In genomic region chr1:220271706-220272046, GRCh38 we compare ENCODE assay signal across 8 cellular contexts. TPM values are rescaled to one million over a fixed set of nuclear protein-coding genes. Genes with fewer than 3 reads are reported as not detected.
DNase-seq lines count a peak whose midpoint lies in the region; ATAC-seq and TF ChIP-seq lines count a peak whose summit lies in the region.

No MANE protein-coding gene starts in this region.

- TF ChIP-seq CTCF in brain microvascular endothelial cell (IDR thresholded peaks at IDR 0.05; ENCODE audit: low read depth, low read length, missing control alignments) (no peak), transverse colon (IDR thresholded peaks at IDR 0.05) (no peak)

- H3K36me3 ChIP-seq in HUES64 (ENCODE audit: insufficient read depth, low read length): peaks cover 26% of the 10 kb centered on the region
- no peaks in the 10 kb centered on the region for H3K36me3 ChIP-seq in brain microvascular endothelial cell (replicated peaks)
- H3K36me3 ChIP-seq in transverse colon: peaks cover 0 to 4% (median 0%) of the 10 kb centered on the region in 4 donors

- peaks cover 24% of the 10 kb centered on the region for H3K36me3 Mint-ChIP-seq in activated CD4-positive, alpha-beta T cell treated with anti-CD3 and anti-CD28 coated beads for 36 hours (ENCODE audit: low read depth)
- peaks cover 22% of the 10 kb centered on the region for H3K36me3 Mint-ChIP-seq in stimulated activated memory B cell treated with anti-CD40 and anti-IgM and Interleukin-4, amounts not matched to agents 10 μg/mL and 1 μg/mL and 100 μg/mL, for 72 hours

- WGBS in HUES64: under 1% methylated on average over 12 of the region's 12 CpGs
- 1 to 3% methylated on average over 10 to 12 of the region's 12 CpGs for WGBS in transverse colon (ENCODE audit: low coverage in 1 of 2), 2 donors

- ATAC-seq in activated CD4-positive, alpha-beta T cell treated with anti-CD3 and anti-CD28 coated beads for 36 hours: no peak
- ATAC-seq in stimulated activated memory B cell treated with anti-CD40 and anti-IgM and Interleukin-4, amounts not matched to agents 10 μg/mL and 1 μg/mL and 100 μg/mL, for 72 hours: no peak

- TF ChIP-seq POLR2A in transverse colon (IDR thresholded peaks at IDR 0.05): no peak

- H3K9me3 ChIP-seq in HUES64 (ENCODE audit: insufficient read depth, low read depth, low read length): no peaks in the 10 kb centered on the region
- H3K9me3 ChIP-seq in transverse colon: no peaks in the 10 kb centered on the region

- no peak overlapping the region for H3K27ac Mint-ChIP-seq in activated CD4-positive, alpha-beta T cell treated with anti-CD3 and anti-CD28 coated beads for 36 hours
- no peak overlapping the region for H3K27ac Mint-ChIP-seq in stimulated activated memory B cell treated with anti-CD40 and anti-IgM and Interleukin-4, amounts not matched to agents 10 μg/mL and 1 μg/mL and 100 μg/mL, for 72 hours

- in situ Hi-C loops in brain microvascular endothelial cell (cut with HindIII; ENCODE audit: low pct_ligation_motif_present, low sequenced_read_pairs) (no loop called here), transverse colon (cut with MboI; ENCODE audit: low pct_ligation_motif_present in 1 of 4, low pct_unique_long_range_greater_than_20kb in 1 of 4, low sequenced_read_pairs in 3 of 4) (no loop called here)

- DNase-seq in activated CD4-positive, alpha-beta T cell treated with anti-CD3 and anti-CD28 coated beads for 36 hours: peak; percentile 27
- DNase-seq in activated CD4-positive, alpha-beta T cell treated with anti-CD3 and anti-CD28 coated beads for 1 hour: no peak
- DNase-seq in brain microvascular endothelial cell (peak; percentile 9), transverse colon (peak; percentile 14), HK-2 (ENCODE audit: unreplicated experiment) (no peak)

- no peaks in the 10 kb centered on the region for H3K9me3 Mint-ChIP-seq in activated CD4-positive, alpha-beta T cell treated with anti-CD3 and anti-CD28 coated beads for 36 hours (ENCODE audit: low read depth)
- H3K9me3 Mint-ChIP-seq in stimulated activated memory B cell treated with anti-CD40 and anti-IgM and Interleukin-4, amounts not matched to agents 10 μg/mL and 1 μg/mL and 100 μg/mL, for 72 hours: no peaks in the 10 kb centered on the region

- H3K4me3 ChIP-seq in HUES64 (ENCODE audit: low read length): peak overlapping the region; percentile 77
- H3K4me3 ChIP-seq in brain microvascular endothelial cell (ENCODE audit: low read depth, low read length): peak overlapping the region; percentile 97
- peak overlapping the region; percentile 55 to 93 (median 66) for H3K4me3 ChIP-seq in transverse colon

- H3K27ac ChIP-seq in HUES64 (ENCODE audit: low read depth, low read length) (peak overlapping the region; percentile 74), brain microvascular endothelial cell (peak overlapping the region; percentile 91), layer of hippocampus (ENCODE audit: low read depth, low read length) (peak overlapping the region; percentile 74), transverse colon (peak overlapping the region; percentile 87 to 92 (median 89))

- peak overlapping the region; percentile 83 for H3K9ac ChIP-seq in HUES64 (ENCODE audit: low read depth, low read length)

- H3K27me3 Mint-ChIP-seq in activated CD4-positive, alpha-beta T cell treated with anti-CD3 and anti-CD28 coated beads for 36 hours: peaks cover 4% of the 10 kb centered on the region
- H3K27me3 Mint-ChIP-seq in stimulated activated memory B cell treated with anti-CD40 and anti-IgM and Interleukin-4, amounts not matched to agents 10 μg/mL and 1 μg/mL and 100 μg/mL, for 72 hours: no peaks in the 10 kb centered on the region

- H3K27me3 ChIP-seq in HUES64 (ENCODE audit: insufficient read depth, low read length) (no peaks in the 10 kb centered on the region), brain microvascular endothelial cell (replicated peaks) (no peaks in the 10 kb centered on the region), layer of hippocampus (ENCODE audit: control insufficient read depth, insufficient read depth, low read length) (no peaks in the 10 kb centered on the region), transverse colon (no peaks in the 10 kb centered on the region)

- no peak overlapping the region for H3K4me3 Mint-ChIP-seq in activated CD4-positive, alpha-beta T cell treated with anti-CD3 and anti-CD28 coated beads for 36 hours
- H3K4me3 Mint-ChIP-seq in stimulated activated memory B cell treated with anti-CD40 and anti-IgM and Interleukin-4, amounts not matched to agents 10 μg/mL and 1 μg/mL and 100 μg/mL, for 72 hours: no peak overlapping the region

- intact Hi-C loops in activated CD4-positive, alpha-beta T cell treated with anti-CD3 and anti-CD28 coated beads for 36 hours (cut with DNase I, micrococcal nuclease): loop anchor here (1.0 to 10.0 kb wide), 8 partner anchors 49 to 1986 kb away; partner anchors contain the start of genes IARS2 (in 2 of the 2), BPNT1 (in 1 of the 2), EPRS1 (in 1 of the 2) and RRP15 (in 1 of the 2)
- intact Hi-C loops in transverse colon (cut with DNase I; ENCODE audit: low total_unique reads): no loop called here

- no peak for TF ChIP-seq EP300 in transverse colon (IDR thresholded peaks at IDR 0.05; ENCODE audit: low read depth)

- H3K4me1 Mint-ChIP-seq in activated CD4-positive, alpha-beta T cell treated with anti-CD3 and anti-CD28 coated beads for 36 hours: peaks cover 20% of the 10 kb centered on the region
- H3K4me1 Mint-ChIP-seq in stimulated activated memory B cell treated with anti-CD40 and anti-IgM and Interleukin-4, amounts not matched to agents 10 μg/mL and 1 μg/mL and 100 μg/mL, for 72 hours: peaks cover 9% of the 10 kb centered on the region

- POLR2A ChIA-PET in activated CD4-positive, alpha-beta T cell treated with anti-CD3 and anti-CD28 coated beads for 36 hours (lab: Charles Lee): interaction anchor here (0.6 to 1.4 kb wide), 3 partner anchors 16 to 1987 kb away, joined by 3 read pairs; partner anchors contain the start of gene RRP15

- H3K4me1 ChIP-seq in HUES64 (ENCODE audit: insufficient read depth, low read length) (peaks cover 35% of the 10 kb centered on the region), transverse colon (peaks cover 14 to 30% (median 15%) of the 10 kb centered on the region in 4 donors)

- CTCF ChIA-PET in activated CD4-positive, alpha-beta T cell treated with anti-CD3 and anti-CD28 coated beads for 36 hours (lab: Charles Lee): no interaction called here

RNA-seq across cellular contexts. Expression of gene RAB3GAP2, which starts 0.6 kb away (rescaled TPM):
- 10 to 100 TPM; 50.6 to 67.3 TPM for total RNA-seq in activated CD4-positive, alpha-beta T cell treated with anti-CD3 and anti-CD28 coated beads for 36 hours
- polyA plus RNA-seq in HUES64 (2013, experiment 1 of 2): 20.6 TPM
- 18.3 TPM for polyA plus RNA-seq in HUES64 (2013, experiment 2 of 2)
- total RNA-seq in transverse colon: 10 to 100 TPM; 17.6 to 28.1 (median 23.9) TPM

Comparison
In these comparisons a context has a peak if more than half of its experiments do, and no peak if none do; other contexts are left out.
1. DNase-seq: peak in activated CD4-positive, alpha-beta T cell treated with anti-CD3 and anti-CD28 coated beads for 36 hours (single experiment), brain microvascular endothelial cell (single experiment) and transverse colon (single experiment); none in activated CD4-positive, alpha-beta T cell treated with anti-CD3 and anti-CD28 coated beads for 1 hour (single experiment) and HK-2 (single experiment).
2. Peak in every context shown above with its lines, with median percentiles within 50 percentile points of each other: H3K27ac ChIP-seq and H3K4me3 ChIP-seq.